In the genomic region with DNA sequence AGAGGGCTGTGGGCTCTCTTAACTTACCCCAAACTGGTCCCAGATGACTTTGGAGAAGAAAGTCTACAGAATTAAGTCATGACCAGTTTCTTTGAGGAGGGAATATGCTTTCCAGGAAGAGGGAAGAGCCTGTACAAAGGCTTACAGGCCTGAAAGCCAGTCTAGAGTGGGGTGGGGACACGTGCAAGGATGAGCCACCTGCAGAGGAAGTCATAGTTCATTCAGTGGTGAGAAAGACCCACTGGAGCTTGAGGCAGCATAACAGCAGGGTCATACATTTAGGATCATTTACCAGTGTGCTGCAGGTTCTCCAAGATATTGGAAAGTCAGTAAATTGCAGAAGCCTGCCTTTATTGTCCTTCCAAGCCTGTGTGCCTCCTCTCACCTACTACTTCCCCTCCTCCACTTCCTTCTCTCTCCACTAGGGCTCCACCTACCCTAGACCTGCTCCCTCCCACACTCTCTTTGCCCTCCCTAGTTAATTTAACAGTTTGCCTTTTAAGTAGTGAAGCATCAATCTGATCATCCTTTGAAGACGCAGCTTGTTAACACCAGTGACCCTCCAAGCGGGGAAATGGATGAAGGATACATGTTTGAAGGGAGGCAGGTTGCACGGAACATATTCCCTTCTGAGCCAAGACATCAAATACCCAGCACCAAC, we compare ENCODE assay signal across 1 cellular context.
TF ChIP-seq lines count a peak whose summit lies in the region.

No MANE protein-coding gene starts in this region.

TF ChIP-seq in H1, 55 proteins besides CTCF, POLR2A, EP300 and RAD21:
- TF ChIP-seq JUND (IDR thresholded peaks at IDR 0.05; ENCODE audit: low read length): no peak
- TF ChIP-seq ASH2L (IDR thresholded peaks at IDR 0.05; ENCODE audit: low read length): no peak
- no peak for TF ChIP-seq NANOG (IDR thresholded peaks at IDR 0.05; ENCODE audit: insufficient read depth, low read depth, low read length, poor library complexity, severe bottlenecking)
- TF ChIP-seq, protein P1, sequence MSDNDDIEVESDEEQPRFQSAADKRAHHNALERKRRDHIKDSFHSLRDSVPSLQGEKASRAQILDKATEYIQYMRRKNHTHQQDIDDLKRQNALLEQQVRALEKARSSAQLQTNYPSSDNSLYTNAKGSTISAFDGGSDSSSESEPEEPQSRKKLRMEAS (IDR thresholded peaks at IDR 0.05): no peak
- no peak for TF ChIP-seq CBX8 (IDR thresholded peaks at IDR 0.05; ENCODE audit: borderline replicate concordance, low read depth, low read length)
- TF ChIP-seq POLR2AphosphoS5 (IDR thresholded peaks at IDR 0.05; ENCODE audit: low read depth, low read length): no peak
- TF ChIP-seq TAF7 (optimal IDR thresholded peaks at IDR 0.05; ENCODE audit: borderline replicate concordance, low read depth, low read length): no peak
- TF ChIP-seq, protein P2, sequence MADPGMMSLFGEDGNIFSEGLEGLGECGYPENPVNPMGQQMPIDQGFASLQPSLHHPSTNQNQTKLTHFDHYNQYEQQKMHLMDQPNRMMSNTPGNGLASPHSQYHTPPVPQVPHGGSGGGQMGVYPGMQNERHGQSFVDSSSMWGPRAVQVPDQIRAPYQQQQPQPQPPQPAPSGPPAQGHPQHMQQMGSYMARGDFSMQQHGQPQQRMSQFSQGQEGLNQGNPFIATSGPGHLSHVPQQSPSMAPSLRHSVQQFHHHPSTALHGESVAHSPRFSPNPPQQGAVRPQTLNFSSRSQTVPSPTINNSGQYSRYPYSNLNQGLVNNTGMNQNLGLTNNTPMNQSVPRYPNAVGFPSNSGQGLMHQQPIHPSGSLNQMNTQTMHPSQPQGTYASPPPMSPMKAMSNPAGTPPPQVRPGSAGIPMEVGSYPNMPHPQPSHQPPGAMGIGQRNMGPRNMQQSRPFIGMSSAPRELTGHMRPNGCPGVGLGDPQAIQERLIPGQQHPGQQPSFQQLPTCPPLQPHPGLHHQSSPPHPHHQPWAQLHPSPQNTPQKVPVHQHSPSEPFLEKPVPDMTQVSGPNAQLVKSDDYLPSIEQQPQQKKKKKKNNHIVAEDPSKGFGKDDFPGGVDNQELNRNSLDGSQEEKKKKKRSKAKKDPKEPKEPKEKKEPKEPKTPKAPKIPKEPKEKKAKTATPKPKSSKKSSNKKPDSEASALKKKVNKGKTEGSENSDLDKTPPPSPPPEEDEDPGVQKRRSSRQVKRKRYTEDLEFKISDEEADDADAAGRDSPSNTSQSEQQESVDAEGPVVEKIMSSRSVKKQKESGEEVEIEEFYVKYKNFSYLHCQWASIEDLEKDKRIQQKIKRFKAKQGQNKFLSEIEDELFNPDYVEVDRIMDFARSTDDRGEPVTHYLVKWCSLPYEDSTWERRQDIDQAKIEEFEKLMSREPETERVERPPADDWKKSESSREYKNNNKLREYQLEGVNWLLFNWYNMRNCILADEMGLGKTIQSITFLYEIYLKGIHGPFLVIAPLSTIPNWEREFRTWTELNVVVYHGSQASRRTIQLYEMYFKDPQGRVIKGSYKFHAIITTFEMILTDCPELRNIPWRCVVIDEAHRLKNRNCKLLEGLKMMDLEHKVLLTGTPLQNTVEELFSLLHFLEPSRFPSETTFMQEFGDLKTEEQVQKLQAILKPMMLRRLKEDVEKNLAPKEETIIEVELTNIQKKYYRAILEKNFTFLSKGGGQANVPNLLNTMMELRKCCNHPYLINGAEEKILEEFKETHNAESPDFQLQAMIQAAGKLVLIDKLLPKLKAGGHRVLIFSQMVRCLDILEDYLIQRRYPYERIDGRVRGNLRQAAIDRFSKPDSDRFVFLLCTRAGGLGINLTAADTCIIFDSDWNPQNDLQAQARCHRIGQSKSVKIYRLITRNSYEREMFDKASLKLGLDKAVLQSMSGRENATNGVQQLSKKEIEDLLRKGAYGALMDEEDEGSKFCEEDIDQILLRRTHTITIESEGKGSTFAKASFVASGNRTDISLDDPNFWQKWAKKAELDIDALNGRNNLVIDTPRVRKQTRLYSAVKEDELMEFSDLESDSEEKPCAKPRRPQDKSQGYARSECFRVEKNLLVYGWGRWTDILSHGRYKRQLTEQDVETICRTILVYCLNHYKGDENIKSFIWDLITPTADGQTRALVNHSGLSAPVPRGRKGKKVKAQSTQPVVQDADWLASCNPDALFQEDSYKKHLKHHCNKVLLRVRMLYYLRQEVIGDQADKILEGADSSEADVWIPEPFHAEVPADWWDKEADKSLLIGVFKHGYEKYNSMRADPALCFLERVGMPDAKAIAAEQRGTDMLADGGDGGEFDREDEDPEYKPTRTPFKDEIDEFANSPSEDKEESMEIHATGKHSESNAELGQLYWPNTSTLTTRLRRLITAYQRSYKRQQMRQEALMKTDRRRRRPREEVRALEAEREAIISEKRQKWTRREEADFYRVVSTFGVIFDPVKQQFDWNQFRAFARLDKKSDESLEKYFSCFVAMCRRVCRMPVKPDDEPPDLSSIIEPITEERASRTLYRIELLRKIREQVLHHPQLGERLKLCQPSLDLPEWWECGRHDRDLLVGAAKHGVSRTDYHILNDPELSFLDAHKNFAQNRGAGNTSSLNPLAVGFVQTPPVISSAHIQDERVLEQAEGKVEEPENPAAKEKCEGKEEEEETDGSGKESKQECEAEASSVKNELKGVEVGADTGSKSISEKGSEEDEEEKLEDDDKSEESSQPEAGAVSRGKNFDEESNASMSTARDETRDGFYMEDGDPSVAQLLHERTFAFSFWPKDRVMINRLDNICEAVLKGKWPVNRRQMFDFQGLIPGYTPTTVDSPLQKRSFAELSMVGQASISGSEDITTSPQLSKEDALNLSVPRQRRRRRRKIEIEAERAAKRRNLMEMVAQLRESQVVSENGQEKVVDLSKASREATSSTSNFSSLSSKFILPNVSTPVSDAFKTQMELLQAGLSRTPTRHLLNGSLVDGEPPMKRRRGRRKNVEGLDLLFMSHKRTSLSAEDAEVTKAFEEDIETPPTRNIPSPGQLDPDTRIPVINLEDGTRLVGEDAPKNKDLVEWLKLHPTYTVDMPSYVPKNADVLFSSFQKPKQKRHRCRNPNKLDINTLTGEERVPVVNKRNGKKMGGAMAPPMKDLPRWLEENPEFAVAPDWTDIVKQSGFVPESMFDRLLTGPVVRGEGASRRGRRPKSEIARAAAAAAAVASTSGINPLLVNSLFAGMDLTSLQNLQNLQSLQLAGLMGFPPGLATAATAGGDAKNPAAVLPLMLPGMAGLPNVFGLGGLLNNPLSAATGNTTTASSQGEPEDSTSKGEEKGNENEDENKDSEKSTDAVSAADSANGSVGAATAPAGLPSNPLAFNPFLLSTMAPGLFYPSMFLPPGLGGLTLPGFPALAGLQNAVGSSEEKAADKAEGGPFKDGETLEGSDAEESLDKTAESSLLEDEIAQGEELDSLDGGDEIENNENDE (IDR thresholded peaks at IDR 0.05; ENCODE audit: insufficient replicate concordance, low read length): no peak
- no peak for TF ChIP-seq SP2 (IDR thresholded peaks at IDR 0.05; ENCODE audit: low read length)
- no peak for TF ChIP-seq PHF8 (conservative IDR thresholded peaks at IDR 0.05; ENCODE audit: low read depth, low read length)
- TF ChIP-seq SP4 (IDR thresholded peaks at IDR 0.05; ENCODE audit: low read length): no peak
- TF ChIP-seq YY1 (IDR thresholded peaks at IDR 0.05; ENCODE audit: low read depth, low read length): no peak
- no peak for TF ChIP-seq SP1 (IDR thresholded peaks at IDR 0.05; ENCODE audit: low read depth, low read length)
- TF ChIP-seq, protein P3, sequence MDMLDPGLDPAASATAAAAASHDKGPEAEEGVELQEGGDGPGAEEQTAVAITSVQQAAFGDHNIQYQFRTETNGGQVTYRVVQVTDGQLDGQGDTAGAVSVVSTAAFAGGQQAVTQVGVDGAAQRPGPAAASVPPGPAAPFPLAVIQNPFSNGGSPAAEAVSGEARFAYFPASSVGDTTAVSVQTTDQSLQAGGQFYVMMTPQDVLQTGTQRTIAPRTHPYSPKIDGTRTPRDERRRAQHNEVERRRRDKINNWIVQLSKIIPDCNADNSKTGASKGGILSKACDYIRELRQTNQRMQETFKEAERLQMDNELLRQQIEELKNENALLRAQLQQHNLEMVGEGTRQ (IDR thresholded peaks at IDR 0.05; ENCODE audit: low read length): no peak
- TF ChIP-seq GTF2F1 (IDR thresholded peaks at IDR 0.05; ENCODE audit: borderline replicate concordance, low read depth, low read length): no peak
- TF ChIP-seq CHD1 (IDR thresholded peaks at IDR 0.05; ENCODE audit: low read depth, low read length): no peak
